ENCODE assay signal across 17 cellular contexts in the genomic region with DNA sequence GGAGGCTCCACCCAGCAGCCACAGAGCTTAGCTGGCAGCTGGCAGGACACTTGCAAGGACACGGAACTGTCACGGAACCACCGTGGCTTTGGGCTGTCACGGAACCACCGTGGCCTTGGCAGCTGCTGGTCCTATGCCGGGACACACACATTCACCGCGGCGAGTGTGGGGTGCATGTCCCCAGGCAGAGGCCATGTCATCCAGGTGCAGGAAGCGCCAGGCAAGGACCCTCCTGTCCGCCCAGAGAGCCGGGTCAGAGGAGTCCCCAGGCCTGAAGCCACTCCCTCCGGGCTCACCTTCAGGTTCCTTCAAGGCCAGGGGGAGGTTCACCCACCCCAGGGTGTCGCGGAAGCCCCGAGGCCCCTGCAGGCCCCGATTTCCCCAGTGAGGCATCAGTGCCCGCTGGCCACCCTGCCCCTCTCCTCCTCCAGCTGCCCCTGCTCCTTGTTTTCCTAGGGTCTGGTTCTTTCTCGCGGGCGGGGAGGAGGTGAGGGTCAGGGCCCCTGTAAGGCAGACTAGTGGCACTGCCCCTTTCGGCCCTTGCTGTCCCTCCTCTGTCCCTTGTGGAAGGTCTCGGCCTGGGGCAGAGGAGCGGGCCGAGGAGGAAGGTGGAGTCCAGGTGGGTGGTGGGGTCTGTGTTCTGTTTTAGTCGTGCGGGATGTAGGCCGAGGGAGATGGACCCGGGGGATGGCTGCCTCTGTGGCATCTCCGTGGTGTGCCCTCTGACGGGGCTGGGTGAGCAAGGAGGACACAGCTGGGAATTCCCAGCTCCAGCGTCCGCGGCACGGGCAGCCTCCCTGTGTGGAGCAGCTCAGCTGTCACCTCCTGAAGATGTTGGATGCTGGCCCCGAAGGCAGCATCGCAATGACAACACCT.
"Had no signal": no experiment of that assay in that cellular context is flagged by ENCODE, and none has a peak within 500 bp of the region (broad histone marks: within the 10 kb centered on the region; RNA-seq: fewer than 3 reads in every experiment).

No MANE protein-coding gene starts in this region.

- H3K36me3 Mint-ChIP-seq: neural progenitor cell had no signal

- DNase-seq: activated naive CD4-positive, alpha-beta T cell treated with anti-CD3 and anti-CD28 coated beads, Interleukin-2, amount 10 ng/mL, durations not matched to agents 7 days and 5 days; amniotic stem cell; dermis blood vessel endothelial cell; effector memory CD4-positive, alpha-beta T cell; esophagus squamous epithelium; heart right ventricle; left lung; mammary epithelial cell; ovary; right lobe of liver; small intestine; stimulated activated CD4-positive, alpha-beta T cell treated with anti-CD3 and anti-CD28 coated beads, Interleukin-15, amount 100 ng/mL, for 24 hours; stimulated activated CD4-positive, alpha-beta T cell treated with anti-CD3 and anti-CD28 coated beads, Interleukin-2, amount 100 ng/mL, for 48 hours; tibial artery; uterus had no signal

- H3K27me3 Mint-ChIP-seq: activated naive CD4-positive, alpha-beta T cell treated with anti-CD3 and anti-CD28 coated beads, Interleukin-2, amount 10 ng/mL, durations not matched to agents 7 days and 5 days had no signal

- H3K9me3 Mint-ChIP-seq: activated naive CD4-positive, alpha-beta T cell treated with anti-CD3 and anti-CD28 coated beads, Interleukin-2, amount 10 ng/mL, durations not matched to agents 7 days and 5 days; neural progenitor cell had no signal

- H3K4me3 Mint-ChIP-seq: activated naive CD4-positive, alpha-beta T cell treated with anti-CD3 and anti-CD28 coated beads, Interleukin-2, amount 10 ng/mL, durations not matched to agents 7 days and 5 days; neural progenitor cell had no signal

- H3K27ac Mint-ChIP-seq: activated naive CD4-positive, alpha-beta T cell treated with anti-CD3 and anti-CD28 coated beads, Interleukin-2, amount 10 ng/mL, durations not matched to agents 7 days and 5 days; neural progenitor cell had no signal

- ATAC-seq: activated CD4-positive, CD25-positive, alpha-beta regulatory T cell treated with anti-CD3 and anti-CD28 coated beads, Interleukin-2, amount 50 U/mL, for 24 hours; heart right ventricle; left lung; right lobe of liver had no signal
